ENCODE assay signal across 1 cellular context in the genomic region with DNA sequence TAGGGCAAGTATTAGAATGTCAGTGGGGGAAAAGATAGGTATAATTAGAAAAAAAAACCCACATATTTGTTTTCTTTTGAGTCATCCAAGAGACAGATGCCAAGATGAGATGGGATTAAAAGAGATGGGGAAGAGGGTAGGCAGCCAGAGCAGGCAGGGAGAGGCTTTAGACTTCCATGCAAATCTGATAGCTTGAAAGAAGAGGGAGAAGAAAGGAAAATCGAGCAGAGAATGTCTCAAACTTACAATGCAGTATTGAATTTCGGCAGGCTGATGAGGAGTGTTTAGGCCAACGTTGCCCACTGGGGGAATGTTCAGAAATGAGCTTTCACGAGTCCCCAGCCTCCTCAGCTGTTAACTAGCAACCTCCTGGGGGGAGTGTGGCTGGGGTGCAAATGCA.
A peak's percentile ranks its signal among the peaks of the same experiment; 100 is the strongest.
TF ChIP-seq lines count a peak whose summit lies in the region.

No MANE protein-coding gene starts in this region.

TF ChIP-seq in SK-N-SH, 30 proteins besides CTCF, POLR2A, EP300 and RAD21 (continued from another document):
- TF ChIP-seq, protein P1, sequence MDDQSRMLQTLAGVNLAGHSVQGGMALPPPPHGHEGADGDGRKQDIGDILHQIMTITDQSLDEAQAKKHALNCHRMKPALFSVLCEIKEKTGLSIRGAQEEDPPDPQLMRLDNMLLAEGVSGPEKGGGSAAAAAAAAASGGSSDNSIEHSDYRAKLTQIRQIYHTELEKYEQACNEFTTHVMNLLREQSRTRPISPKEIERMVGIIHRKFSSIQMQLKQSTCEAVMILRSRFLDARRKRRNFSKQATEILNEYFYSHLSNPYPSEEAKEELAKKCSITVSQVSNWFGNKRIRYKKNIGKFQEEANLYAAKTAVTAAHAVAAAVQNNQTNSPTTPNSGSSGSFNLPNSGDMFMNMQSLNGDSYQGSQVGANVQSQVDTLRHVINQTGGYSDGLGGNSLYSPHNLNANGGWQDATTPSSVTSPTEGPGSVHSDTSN (IDR thresholded peaks at IDR 0.05) = peak; percentile 57; the same call in 1 of the 2 replicates
- peak; percentile 75 for TF ChIP-seq FOSL2 (IDR thresholded peaks at IDR 0.05; ENCODE audit: borderline replicate concordance, low read depth)
- TF ChIP-seq JUND (IDR thresholded peaks at IDR 0.05) = peak; percentile 59; the same call in 1 of the 2 replicates
